1 cellular context compared by ENCODE assay signal in the genomic region with DNA sequence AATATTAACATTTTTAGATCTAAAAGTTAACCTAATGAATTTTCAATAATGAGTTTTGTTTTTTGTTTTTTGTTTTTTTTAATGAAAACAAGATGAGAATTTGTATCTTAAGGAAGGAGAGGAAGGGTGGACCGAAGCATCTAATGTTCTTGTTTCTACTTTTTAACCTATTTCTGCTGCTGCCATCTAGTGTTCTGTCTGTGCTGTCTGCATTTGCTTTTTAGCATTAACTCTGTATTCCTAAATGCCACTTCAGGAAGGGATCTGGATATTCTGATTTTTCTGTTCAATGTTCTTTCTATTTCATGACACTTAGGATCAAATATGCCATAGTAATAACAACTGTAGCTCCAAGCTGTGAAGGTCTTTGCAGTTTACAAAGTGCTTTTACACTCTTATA.
TF ChIP-seq lines count a peak whose summit lies in the region.

No MANE protein-coding gene starts in this region.

TF ChIP-seq in H1, 55 proteins besides CTCF, POLR2A, EP300 and RAD21 (continued from another document):
- no peak for TF ChIP-seq ATF2 (IDR thresholded peaks at IDR 0.05; ENCODE audit: low read length)
- TF ChIP-seq TAF7 (optimal IDR thresholded peaks at IDR 0.05; ENCODE audit: borderline replicate concordance, low read depth, low read length): no peak
- no peak for TF ChIP-seq GABPA (IDR thresholded peaks at IDR 0.05; ENCODE audit: borderline replicate concordance, insufficient read depth, low read length)
- TF ChIP-seq TBP (IDR thresholded peaks at IDR 0.05; ENCODE audit: low read depth, low read length): no peak
- no peak for TF ChIP-seq KDM1A (IDR thresholded peaks at IDR 0.05; ENCODE audit: borderline replicate concordance, low read length)
- no peak for TF ChIP-seq CHD1 (IDR thresholded peaks at IDR 0.05; ENCODE audit: low read depth, low read length)
- no peak for TF ChIP-seq NANOG (IDR thresholded peaks at IDR 0.05; ENCODE audit: insufficient read depth, low read depth, low read length, poor library complexity, severe bottlenecking)
- no peak for TF ChIP-seq BCL11A (IDR thresholded peaks at IDR 0.05; ENCODE audit: low read depth in 2 of 2, low read length in 2 of 2)
- no peak for TF ChIP-seq RFX5 (IDR thresholded peaks at IDR 0.05; ENCODE audit: borderline replicate concordance, low read depth, low read length)
- no peak for TF ChIP-seq RNF2 (IDR thresholded peaks at IDR 0.05; ENCODE audit: borderline replicate concordance, low read depth, low read length, missing control alignments, poor library complexity, severe bottlenecking)
- TF ChIP-seq RXRA (IDR thresholded peaks at IDR 0.05; ENCODE audit: insufficient read depth, low read depth, low read length): no peak
- no peak for TF ChIP-seq TEAD4 (IDR thresholded peaks at IDR 0.05; ENCODE audit: low read depth, low read length)
